Comparison of ENCODE assay signal across 22 cellular contexts in genomic region chr6:98958791-98959190, GRCh38. TPM values are rescaled to one million over a fixed set of nuclear protein-coding genes. Genes with fewer than 3 reads are reported as not detected.
DNase-seq lines count a peak whose midpoint lies in the region; ATAC-seq, FAIRE-seq and TF ChIP-seq lines count a peak whose summit lies in the region.
"Had no signal": no experiment of that assay in that cellular context is flagged by ENCODE, and none has a peak within 500 bp of the region (broad histone marks: within the 10 kb centered on the region; RNA-seq: fewer than 3 reads in every experiment).

No MANE protein-coding gene starts in this region.

- H3K9me1 ChIP-seq in endothelial cell of umbilical vein (replicated peaks; ENCODE audit: control insufficient read depth, extremely low read depth, insufficient read depth, low read length): no peaks in the 10 kb centered on the region

- FAIRE-seq in endothelial cell of umbilical vein (lab: Jason Lieb, UNC): peak; percentile 75
- FAIRE-seq: A204.1, D721Med, HTR-8/SVneo, K562 had no signal

- DNase-seq in LNCaP clone FGC (ENCODE audit: low read depth) (peak; percentile 43), endothelial cell of umbilical vein (ENCODE audit: low read depth, low spot score) (peak; percentile 71), prostate gland (ENCODE audit: low spot score) (peak; percentile 5), thoracic aorta (ENCODE audit: low spot score) (no peak), OCI-M1 (lab: John Stamatoyannopoulos, UW) (no peak), DMS 273 treated with DMSO at 0.1 percent for 48 hours (lab: John Stamatoyannopoulos, UW) (no peak), NCI-H1105 treated with DMSO at 0.1 percent for 48 hours (lab: John Stamatoyannopoulos, UW) (no peak)
- DNase-seq: ACHN; BE2C; C1 segment of cervical spinal cord; Caco-2; CD4-positive, alpha-beta T cell; DMS153; DMS79 treated with DMSO at 0.1 percent for 48 hours; GF-D8; IMR-90 had no signal

- no peaks in the 10 kb centered on the region for H3K9me3 ChIP-seq in endothelial cell of umbilical vein (replicated peaks; ENCODE audit: control insufficient read depth, insufficient read depth, low read length)
- H3K9me3 ChIP-seq in prostate gland: no peaks in the 10 kb centered on the region
- no peaks in the 10 kb centered on the region for H3K9me3 ChIP-seq in thoracic aorta
- H3K9me3 ChIP-seq: BE2C, Caco-2, HAP-1 had no signal

- intact Hi-C loops in endothelial cell of umbilical vein (cut with micrococcal nuclease): loop anchor here (5.0 kb wide), 2 partner anchors 111 to 126 kb away; partner anchors contain the start of gene POU3F2
- intact Hi-C loops in prostate gland (cut with DNase I): no loop called here

- no peaks in the 10 kb centered on the region for H3K79me2 ChIP-seq in endothelial cell of umbilical vein (ENCODE audit: control insufficient read depth, insufficient read depth, low read length)

- H3K36me3 ChIP-seq in endothelial cell of umbilical vein (ENCODE audit: control insufficient read depth in 2 of 2, extremely low read depth in 1 of 2, insufficient read depth in 2 of 2, low read length in 2 of 2) (no peaks in the 10 kb centered on the region), prostate gland (no peaks in the 10 kb centered on the region), thoracic aorta (no peaks in the 10 kb centered on the region)
- H3K36me3 ChIP-seq: BE2C, HAP-1 had no signal

- 39% methylated on average over 3 of the region's 3 CpGs for WGBS in prostate gland

- POLR2A ChIA-PET in endothelial cell of umbilical vein (lab: Charles Lee): interaction anchor here (1.8 kb wide), 1 partner anchor 11 kb away, joined by 6 read pairs; the partner anchor contains the start of gene FBXL4

- dilution Hi-C loops in endothelial cell of umbilical vein (cut with MboI; ENCODE audit: extremely low pct_ligation_motif_present, low sequenced_read_pairs): no loop called here

- no peak for TF ChIP-seq POLR2A in endothelial cell of umbilical vein (IDR thresholded peaks at IDR 0.05; ENCODE audit: low read depth, low read length)
- TF ChIP-seq POLR2A in prostate gland (IDR thresholded peaks at IDR 0.05): no peak

- H3K27ac ChIP-seq in endothelial cell of umbilical vein (ENCODE audit: insufficient read depth, low read depth, low read length): no peak overlapping the region
- no peak overlapping the region for H3K27ac ChIP-seq in prostate gland
- H3K27ac ChIP-seq in thoracic aorta: peak overlapping the region; percentile 69 to 71

- H2AFZ ChIP-seq in endothelial cell of umbilical vein (ENCODE audit: low read depth, low read length): no peak overlapping the region

- CTCF ChIA-PET in endothelial cell of umbilical vein (lab: Charles Lee): no interaction called here

- no peak overlapping the region for H3K4me3 ChIP-seq in LNCaP clone FGC (ENCODE audit: low read depth, low read length)
- no peak overlapping the region for H3K4me3 ChIP-seq in endothelial cell of umbilical vein (replicated peaks in 1 of 3; ENCODE audit: insufficient read depth in 1 of 3, low read depth in 1 of 3, low read length in 3 of 3)
- no peak overlapping the region for H3K4me3 ChIP-seq in prostate gland
- H3K4me3 ChIP-seq in thoracic aorta: peak overlapping the region; percentile 57
- H3K4me3 ChIP-seq: HAP-1, K562 had no signal

- TF ChIP-seq CTCF in LNCaP clone FGC (IDR thresholded peaks at IDR 0.05; ENCODE audit: control insufficient read depth, extremely low read depth, insufficient read depth) (no peak), endothelial cell of umbilical vein (IDR thresholded peaks at IDR 0.05; ENCODE audit: extremely low read depth in 1 of 2, insufficient read depth in 1 of 2, low read depth in 1 of 2, low read length in 2 of 2) (no peak), prostate gland (IDR thresholded peaks at IDR 0.05) (no peak), thoracic aorta (IDR thresholded peaks at IDR 0.05) (no peak)

- ATAC-seq in thoracic aorta (ENCODE audit: insufficient number of reproducible peaks, low FRiP score, low read depth) (peak; percentile 79), HG02678 (IDR thresholded peaks at IDR 0.05; ENCODE audit: unreplicated experiment) (no peak)
- ATAC-seq: K562 had no signal

- H3K4me1 ChIP-seq in endothelial cell of umbilical vein (ENCODE audit: control insufficient read depth, extremely low read depth, insufficient read depth, low read length) (peaks cover 22% of the 10 kb centered on the region), prostate gland (replicated peaks) (no peaks in the 10 kb centered on the region), thoracic aorta (ENCODE audit: control insufficient read depth in 1 of 2, low read depth in 2 of 2) (peaks cover 8 to 27% of the 10 kb centered on the region in 2 donors)
- H3K4me1 ChIP-seq: BE2C, Caco-2, HAP-1 had no signal

- H4K20me1 ChIP-seq in endothelial cell of umbilical vein (replicated peaks; ENCODE audit: control insufficient read depth, extremely low read depth, insufficient read depth, low read length): no peaks in the 10 kb centered on the region

- H3K4me2 ChIP-seq in endothelial cell of umbilical vein (ENCODE audit: insufficient read depth, low read length): peak overlapping the region; percentile 46

- no TSS peak for BruUV-seq in endothelial cell of umbilical vein (replicated peaks; lab: Mats Ljungman, UMichigan)

- H3K27me3 ChIP-seq in endothelial cell of umbilical vein (ENCODE audit: control insufficient read depth in 2 of 2, insufficient read depth in 2 of 2, low read length in 2 of 2): peaks cover 15 to 31% of the 10 kb centered on the region in 2 experiments
- no peaks in the 10 kb centered on the region for H3K27me3 ChIP-seq in prostate gland (replicated peaks; ENCODE audit: insufficient read depth)
- no peaks in the 10 kb centered on the region for H3K27me3 ChIP-seq in thoracic aorta (replicated peaks; ENCODE audit: insufficient read depth)

- H3K9ac ChIP-seq in endothelial cell of umbilical vein (replicated peaks; ENCODE audit: extremely low read depth, insufficient read depth, low read length): no peak overlapping the region

TF ChIP-seq in endothelial cell of umbilical vein, 7 proteins besides CTCF, POLR2A, EP300 and RAD21:
- TF ChIP-seq MYC (IDR thresholded peaks at IDR 0.05; ENCODE audit: low read depth, low read length) (no peak), FOS (IDR thresholded peaks at IDR 0.05; ENCODE audit: borderline replicate concordance, insufficient read depth, low read length) (no peak), JUN (IDR thresholded peaks at IDR 0.05; ENCODE audit: borderline replicate concordance, insufficient read depth, insufficient read length, low read depth) (no peak), POLR2AphosphoS5 (IDR thresholded peaks at IDR 0.05; ENCODE audit: insufficient read depth, low read depth, low read length) (no peak), EZH2 (IDR thresholded peaks at IDR 0.05; ENCODE audit: borderline replicate concordance, low read depth, low read length, severe bottlenecking) (no peak), GATA2 (IDR thresholded peaks at IDR 0.05; ENCODE audit: insufficient read depth, insufficient read length, low read depth, low read length) (no peak)
- TF ChIP-seq, protein P1, sequence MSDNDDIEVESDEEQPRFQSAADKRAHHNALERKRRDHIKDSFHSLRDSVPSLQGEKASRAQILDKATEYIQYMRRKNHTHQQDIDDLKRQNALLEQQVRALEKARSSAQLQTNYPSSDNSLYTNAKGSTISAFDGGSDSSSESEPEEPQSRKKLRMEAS (IDR thresholded peaks at IDR 0.05; ENCODE audit: insufficient read depth, insufficient read length): no peak

RNA-seq across cellular contexts. Expression of gene FBXL4, which starts 11.0 kb away (rescaled TPM):
- total RNA-seq in endothelial cell of umbilical vein (9.4 and 9.8 TPM in 2 replicates), prostate gland (10 to 100 TPM; 21.6 to 27.1 TPM), thoracic aorta (10 to 100 TPM; 18.3 to 31.7 TPM)
- polyA plus RNA-seq in endothelial cell of umbilical vein: 5.6 and 7.0 TPM in 2 replicates
- polyA plus RNA-seq in endothelial cell of umbilical vein (2011; cell fraction: cytosol; rRNA removed): 5.9 and 6.0 TPM in 2 replicates
- 8.6 and 9.0 TPM in 2 replicates for polyA plus RNA-seq in endothelial cell of umbilical vein (2011; cell fraction: nucleus; rRNA removed)
- 4.2 and 5.6 TPM in 2 replicates for polyA plus RNA-seq in endothelial cell of umbilical vein (2012)
- polyA minus RNA-seq in endothelial cell of umbilical vein: 17.3 and 21.6 TPM in 2 replicates
- 10.5 TPM for polyA minus RNA-seq in endothelial cell of umbilical vein (2011; cell fraction: cytosol; rRNA and poly(A)+ RNA removed)
- polyA minus RNA-seq in endothelial cell of umbilical vein (2011; cell fraction: nucleus; rRNA and poly(A)+ RNA removed): 14.0 and 23.3 TPM in 2 replicates

Comparison
In these comparisons a context has a peak if more than half of its experiments do, and no peak if none do; other contexts are left out.
1. DNase-seq: peak in LNCaP clone FGC (single experiment), endothelial cell of umbilical vein (single experiment) and prostate gland (single experiment); none in thoracic aorta (single experiment), OCI-M1 (single experiment), DMS 273 treated with DMSO at 0.1 percent for 48 hours (single experiment) and NCI-H1105 treated with DMSO at 0.1 percent for 48 hours (single experiment).
2. H3K27ac ChIP-seq: peak in thoracic aorta (2 of 2); none in endothelial cell of umbilical vein (single experiment) and prostate gland (0 of 2).